Comparison of ENCODE assay signal across 16 cellular contexts in genomic region chr9:72012642-72013041, GRCh38. TPM values are rescaled to one million over a fixed set of nuclear protein-coding genes. Genes with fewer than 3 reads are reported as not detected.
A peak's percentile ranks its signal among the peaks of the same experiment; 100 is the strongest.
DNase-seq lines count a peak whose midpoint lies in the region; ATAC-seq and TF ChIP-seq lines count a peak whose summit lies in the region.
"Had no signal": no experiment of that assay in that cellular context is flagged by ENCODE, and none has a peak within 500 bp of the region (broad histone marks: within the 10 kb centered on the region; RNA-seq: fewer than 3 reads in every experiment).

No MANE protein-coding gene starts in this region.

- TF ChIP-seq CTCF in Caco-2 (IDR thresholded peaks at IDR 0.05; ENCODE audit: insufficient read depth in 1 of 2, low read depth in 1 of 2, low read length in 1 of 2, severe bottlenecking in 1 of 2, unreplicated experiment in 1 of 2) (no peak), foreskin keratinocyte (conservative IDR thresholded peaks at IDR 0.05) (no peak), gastroesophageal sphincter (IDR thresholded peaks at IDR 0.05) (no peak)

- ATAC-seq in foreskin keratinocyte (peak; percentile 41), gastroesophageal sphincter (no peak), HG03378 (IDR thresholded peaks at IDR 0.05; ENCODE audit: unreplicated experiment) (no peak), GM18498 (IDR thresholded peaks at IDR 0.05; ENCODE audit: unreplicated experiment) (no peak)

- no peak overlapping the region for H3K27ac Mint-ChIP-seq in Caco-2 (ENCODE audit: unreplicated experiment)

- H3K9me3 Mint-ChIP-seq in Caco-2 (ENCODE audit: unreplicated experiment), result no peaks in the 10 kb centered on the region
- H3K9me3 Mint-ChIP-seq: CD4-positive, CD25-positive, alpha-beta regulatory T cell had no signal

- H3K27ac ChIP-seq in foreskin keratinocyte (no peak overlapping the region), gastroesophageal sphincter (no peak overlapping the region)

- H3K4me3 Mint-ChIP-seq in Caco-2 (ENCODE audit: unreplicated experiment), result no peak overlapping the region
- H3K4me3 Mint-ChIP-seq: CD4-positive, CD25-positive, alpha-beta regulatory T cell had no signal

- TF ChIP-seq POLR2A in gastroesophageal sphincter (IDR thresholded peaks at IDR 0.05), result no peak

- POLR2A ChIA-PET in Caco-2 (lab: Charles Lee), result no interaction called here

- intact Hi-C loops in Caco-2 (cut with micrococcal nuclease; ENCODE audit: unreplicated experiment), result no loop called here

- H3K36me3 Mint-ChIP-seq in Caco-2 (ENCODE audit: insufficient read depth, unreplicated experiment), result no peaks in the 10 kb centered on the region
- H3K36me3 Mint-ChIP-seq: CD4-positive, CD25-positive, alpha-beta regulatory T cell had no signal

- CTCF ChIA-PET in Caco-2 (lab: Charles Lee), result no interaction called here

- H3K27me3 Mint-ChIP-seq in Caco-2 (ENCODE audit: insufficient read depth, unreplicated experiment), result no peaks in the 10 kb centered on the region

- no TSS peak for BruUV-seq in Caco-2 (replicated peaks; lab: Mats Ljungman, UMichigan)

- no peaks in the 10 kb centered on the region for H3K4me1 Mint-ChIP-seq in Caco-2 (ENCODE audit: low read depth, unreplicated experiment)

- DNase-seq in Caco-2 (peak; percentile 1 to 42), M059J (ENCODE audit: low read depth) (peak; percentile 86), foreskin keratinocyte (peak in 1 of 2 donors; percentile 25), renal cortical epithelial cell (ENCODE audit: low read depth) (peak; percentile 55), hypothalamus (lab: John Stamatoyannopoulos, UW) (no peak)
- DNase-seq: GF-D8, NCI-H1417, NCI-H2029, NCI-H510A treated with DMSO at 0.1 percent for 48 hours, SIG-M5 had no signal

- no peak for TF ChIP-seq EP300 in gastroesophageal sphincter (IDR thresholded peaks at IDR 0.05)

- WGBS in gastroesophageal sphincter (ENCODE audit: low coverage in 1 of 2), 2 donors, result 76 to 93% methylated on average over 4 of the region's 4 CpGs

- H3K36me3 ChIP-seq in Caco-2 (ENCODE audit: control insufficient read depth, insufficient read depth, low read length) (no peaks in the 10 kb centered on the region), gastroesophageal sphincter (no peaks in the 10 kb centered on the region)
- H3K36me3 ChIP-seq: HAP-1 had no signal

- H3K27me3 ChIP-seq in Caco-2 (replicated peaks; ENCODE audit: control insufficient read depth, insufficient read depth, low read length), result no peaks in the 10 kb centered on the region
- no peaks in the 10 kb centered on the region for H3K27me3 ChIP-seq in foreskin keratinocyte
- H3K27me3 ChIP-seq in gastroesophageal sphincter, result no peaks in the 10 kb centered on the region

- H3K4me1 ChIP-seq in Caco-2 (no peaks in the 10 kb centered on the region), foreskin keratinocyte (peaks cover 4% of the 10 kb centered on the region), gastroesophageal sphincter (no peaks in the 10 kb centered on the region)
- H3K4me1 ChIP-seq: HAP-1 had no signal

- no peaks in the 10 kb centered on the region for H3K9me3 ChIP-seq in Caco-2
- H3K9me3 ChIP-seq in gastroesophageal sphincter, result no peaks in the 10 kb centered on the region
- H3K9me3 ChIP-seq: HAP-1 had no signal

- H3K4me3 ChIP-seq in Caco-2 (ENCODE audit: low read depth, low read length), result no peak overlapping the region
- no peak overlapping the region for H3K4me3 ChIP-seq in gastroesophageal sphincter
- H3K4me3 ChIP-seq: HAP-1 had no signal

RNA-seq across cellular contexts. Expression of gene C9orf57, which starts 47.8 kb away (rescaled TPM):
- total RNA-seq in Caco-2 (2022) (not detected in 2 replicates), foreskin keratinocyte (not detected in 2 replicates), renal cortical epithelial cell (not detected in 2 replicates), gastroesophageal sphincter (not detected)
- total RNA-seq in M059J (2014; rRNA removed; shearing (Covaris generic)), result 0.15 TPM in 1 of 2 replicates, not detected in the other
- not detected in 2 replicates for polyA plus RNA-seq in foreskin keratinocyte
- total RNA-seq: CD4-positive, CD25-positive, alpha-beta regulatory T cell; RPMI7951 had no signal
- polyA plus RNA-seq: CD4-positive, CD25-positive, alpha-beta regulatory T cell had no signal

Comparison
In these comparisons a context has a peak if more than half of its experiments do, and no peak if none do; other contexts are left out.
1. DNase-seq: peak in Caco-2 (2 of 2), M059J (single experiment) and renal cortical epithelial cell (single experiment); none in hypothalamus (0 of 51).